Comparison of ENCODE assay signal across 1 cellular context in genomic region chr6:6315660-6316059, GRCh38.
TF ChIP-seq lines count a peak whose summit lies in the region.

No MANE protein-coding gene starts in this region.

TF ChIP-seq in SK-N-SH treated with all-trans-retinoic acid at 6 μM for 48 hours, 23 proteins besides CTCF, POLR2A, EP300 and RAD21 (continued from another document):
- TF ChIP-seq TSHZ2 (CRISPR knock-in tag; IDR thresholded peaks at IDR 0.05): no peak
- TF ChIP-seq ARNTL (CRISPR knock-in tag; IDR thresholded peaks at IDR 0.05; ENCODE audit: borderline replicate concordance, low read depth): no peak
- TF ChIP-seq ISL1 (CRISPR knock-in tag; IDR thresholded peaks at IDR 0.05): no peak
- TF ChIP-seq OSR1 (CRISPR knock-in tag; IDR thresholded peaks at IDR 0.05): no peak
- no peak for TF ChIP-seq ESRRG (CRISPR knock-in tag; IDR thresholded peaks at IDR 0.05)
- TF ChIP-seq CSRNP3 (CRISPR knock-in tag; IDR thresholded peaks at IDR 0.05): no peak
- no peak for TF ChIP-seq GLIS3 (CRISPR knock-in tag; IDR thresholded peaks at IDR 0.05)
- no peak for TF ChIP-seq RARB (CRISPR knock-in tag; IDR thresholded peaks at IDR 0.05)
